22 cellular contexts compared by ENCODE assay signal in genomic region chr1:196070940-196071339, GRCh38.
DNase-seq lines count a peak whose midpoint lies in the region; ATAC-seq and TF ChIP-seq lines count a peak whose summit lies in the region.
"Had no signal": no experiment of that assay in that cellular context is flagged by ENCODE, and none has a peak within 500 bp of the region (broad histone marks: within the 10 kb centered on the region; RNA-seq: fewer than 3 reads in every experiment).

No MANE protein-coding gene starts in this region.

- H3K27ac ChIP-seq in mesendoderm (ENCODE audit: low read depth, low read length) = no peak overlapping the region
- no peak overlapping the region for H3K27ac ChIP-seq in spleen
- H3K27ac ChIP-seq: 22Rv1, HL-60, KMS-11, SJCRH30 had no signal

- no peak overlapping the region for H3K56ac ChIP-seq in mesendoderm (ENCODE audit: low read length)

- no CpG with 5 or more reads among the region's 2 CpGs for WGBS in mesendoderm (ENCODE audit: extremely low coverage, insufficient coverage, low lambda C conversion rate)
- 34 to 52% (median 40%) methylated on average over 2 of the region's 2 CpGs for whole genome bisulfite sequencing in spleen, 5 donors

- no peak overlapping the region for H2BK15ac ChIP-seq in mesendoderm (replicated peaks; ENCODE audit: low read depth)

- H3K18ac ChIP-seq in mesendoderm (ENCODE audit: low read length) = no peak overlapping the region

- H3K4me2 ChIP-seq in mesendoderm (ENCODE audit: low read length) = no peak overlapping the region
- H3K4me2 ChIP-seq: KMS-11 had no signal

- H2AK5ac ChIP-seq in mesendoderm (ENCODE audit: low read length) = no peak overlapping the region

- H3K9ac ChIP-seq in mesendoderm (ENCODE audit: low read length) = no peak overlapping the region
- H3K9ac ChIP-seq: KMS-11 had no signal

- H3K4me1 ChIP-seq in mesendoderm (ENCODE audit: control insufficient read depth, low read depth, low read length) = no peaks in the 10 kb centered on the region
- H3K4me1 ChIP-seq in spleen = no peaks in the 10 kb centered on the region
- H3K4me1 ChIP-seq: SJCRH30 had no signal

- no peak overlapping the region for H4K5ac ChIP-seq in mesendoderm (ENCODE audit: low read length)

- no peak for TF ChIP-seq CTCF in choroid plexus epithelial cell (conservative IDR thresholded peaks at IDR 0.05; ENCODE audit: low read depth, low read length)
- TF ChIP-seq CTCF in spleen (IDR thresholded peaks at IDR 0.05 in 8 of 11, conservative IDR thresholded peaks at IDR 0.05 in 3 of 11) = no peak

- no peak for TF ChIP-seq POLR2A in spleen (IDR thresholded peaks at IDR 0.05)

- H4K8ac ChIP-seq in mesendoderm (ENCODE audit: low read depth, low read length) = no peak overlapping the region

- intact Hi-C loops in spleen (cut with DNase I; ENCODE audit: low total_unique reads) = no loop called here

- no peaks in the 10 kb centered on the region for H3K9me3 ChIP-seq in spleen
- H3K9me3 ChIP-seq: SJCRH30 had no signal

- no peak overlapping the region for H3K4me3 ChIP-seq in choroid plexus epithelial cell (ENCODE audit: low read depth, low read length)
- no peak overlapping the region for H3K4me3 ChIP-seq in mesendoderm (ENCODE audit: low read length)
- no peak overlapping the region for H3K4me3 ChIP-seq in spleen
- H3K4me3 ChIP-seq: SJCRH30 had no signal

- ATAC-seq in HG03039 (IDR thresholded peaks at IDR 0.05; ENCODE audit: unreplicated experiment) = no peak
- ATAC-seq: CD8-positive, alpha-beta T cell had no signal

- H2BK120ac ChIP-seq in mesendoderm (ENCODE audit: low read depth, low read length) = no peak overlapping the region

- H3K36me3 ChIP-seq in mesendoderm (ENCODE audit: control insufficient read depth, insufficient read depth, low read length) (no peaks in the 10 kb centered on the region), spleen (no peaks in the 10 kb centered on the region)
- H3K36me3 ChIP-seq: SJCRH30 had no signal

- H3K4ac ChIP-seq in mesendoderm (ENCODE audit: low read depth, low read length) = no peak overlapping the region

- H3K79me2 ChIP-seq in mesendoderm (ENCODE audit: control insufficient read depth, insufficient read depth, low read length) = no peaks in the 10 kb centered on the region

- no peak overlapping the region for H3K23ac ChIP-seq in mesendoderm (ENCODE audit: low read length)

- H3K79me1 ChIP-seq in mesendoderm (ENCODE audit: low read length) = no peaks in the 10 kb centered on the region

- no peak overlapping the region for H2BK5ac ChIP-seq in mesendoderm (ENCODE audit: low read length)

- no peaks in the 10 kb centered on the region for H3K27me3 ChIP-seq in mesendoderm (ENCODE audit: insufficient read depth, low read length, poor library complexity)
- H3K27me3 ChIP-seq in spleen (replicated peaks in 1 of 7) = no peaks in the 10 kb centered on the region
- H3K27me3 ChIP-seq: SJCRH30 had no signal

- peak; percentile 48 for DNase-seq in DMS53 (lab: John Stamatoyannopoulos, UW)
- DNase-seq in DMS53 treated with DMSO at 0.1 percent for 48 hours (lab: John Stamatoyannopoulos, UW; ENCODE audit: unreplicated experiment) = no peak
- peak; percentile 21 for DNase-seq in NCI-H460 (ENCODE audit: extremely low read depth, low read depth)
- DNase-seq in choroid plexus epithelial cell (ENCODE audit: low read depth) = peak; percentile 13
- peak; percentile 30 for DNase-seq in mesendoderm
- DNase-seq in spleen = no peak
- no peak for DNase-seq in central memory CD4-positive, alpha-beta T cell
- DNase-seq: AML-193; C1 segment of cervical spinal cord; Calu3; CD8-positive, alpha-beta T cell; EL; HFFc6; NCI-H187; NCI-H2107; NCI-H510A; NCI-H748 treated with DMSO at 0.1 percent for 48 hours; SJCRH30 had no signal

Comparison
In these comparisons a context has a peak if more than half of its experiments do, and no peak if none do; other contexts are left out.
1. DNase-seq: peak in DMS53 (single experiment), NCI-H460 (single experiment), choroid plexus epithelial cell (single experiment) and mesendoderm (single experiment); none in DMS53 treated with DMSO at 0.1 percent for 48 hours (single experiment), spleen (single experiment) and central memory CD4-positive, alpha-beta T cell (single experiment).